23 cellular contexts compared by ENCODE assay signal in the genomic region with DNA sequence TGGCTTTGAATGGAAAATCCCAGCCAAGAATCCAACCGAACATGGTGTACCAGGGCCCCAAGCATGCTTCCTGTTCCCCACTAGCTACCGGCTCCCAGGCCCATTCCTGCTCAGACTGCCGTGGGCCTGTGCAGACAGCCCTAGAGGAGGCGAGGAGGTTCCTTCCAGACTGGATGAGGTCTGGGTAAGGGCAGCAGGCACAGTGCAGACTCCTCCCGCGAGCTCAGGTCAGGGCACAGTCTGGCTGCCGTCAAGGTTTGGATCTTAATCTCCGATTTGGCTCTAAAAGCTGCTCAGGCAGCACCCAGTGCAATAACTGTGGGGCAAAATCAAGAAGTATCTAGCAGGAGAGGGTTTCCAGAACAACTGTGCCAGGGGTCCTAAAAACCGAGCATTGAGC. TPM values are rescaled to one million over a fixed set of nuclear protein-coding genes. Genes with fewer than 3 reads are reported as not detected.
"Had no signal": no experiment of that assay in that cellular context is flagged by ENCODE, and none has a peak within 500 bp of the region (broad histone marks: within the 10 kb centered on the region; RNA-seq: fewer than 3 reads in every experiment).

No MANE protein-coding gene starts in this region.

- H3K27ac ChIP-seq: adrenal gland, ascending aorta, breast epithelium, colonic mucosa, dorsolateral prefrontal cortex, epithelial cell of prostate had no signal

- H3K4me1 ChIP-seq: adrenal gland, ascending aorta, breast epithelium, colonic mucosa had no signal

- H3K9me3 ChIP-seq: adrenal gland, ascending aorta, breast epithelium, colonic mucosa had no signal

- H3K4me3 Mint-ChIP-seq: activated B cell treated with CpG ODN at 0.5 μM for 24 hours; activated CD4-positive, alpha-beta T cell treated with anti-CD3 and anti-CD28 coated beads for 36 hours; activated naive CD8-positive, alpha-beta T cell; activated T-cell treated with anti-CD3 and anti-CD28 coated beads, Interleukin-2, amount 50 U/mL, for 4 hours; natural killer cell treated with Interleukin-12 subunit alpha and Interleukin-12 subunit beta and Interleukin-15 and Interleukin-18, amount 100 ng/mL, for 72 hours had no signal

- H3K4me1 Mint-ChIP-seq: activated B cell treated with CpG ODN at 0.5 μM for 24 hours; activated CD4-positive, alpha-beta T cell treated with anti-CD3 and anti-CD28 coated beads for 36 hours had no signal

- H3K9me3 Mint-ChIP-seq: activated B cell treated with CpG ODN at 0.5 μM for 24 hours; activated T-cell treated with anti-CD3 and anti-CD28 coated beads, Interleukin-2, amount 50 U/mL, for 4 hours; activated T-helper 2 cell treated with anti-CD3 and anti-CD28 coated beads, Interferon-gamma antibody, Interleukin-2, Interleukin-4, amounts not matched to agents 10 μg/mL and 5 μg/mL and 100 μg/mL, durations not matched to agents 14 hours and 24 hours and 36 hours; natural killer cell treated with Interleukin-12 subunit alpha and Interleukin-12 subunit beta and Interleukin-15 and Interleukin-18, amount 100 ng/mL, for 72 hours had no signal

- ATAC-seq: activated CD4-positive, alpha-beta T cell treated with anti-CD3 and anti-CD28 coated beads for 36 hours; activated T-cell treated with anti-CD3 and anti-CD28 coated beads, Interleukin-2, amount 50 U/mL, for 4 hours had no signal

- H3K36me3 Mint-ChIP-seq: activated naive CD8-positive, alpha-beta T cell; natural killer cell treated with Interleukin-12 subunit alpha and Interleukin-12 subunit beta and Interleukin-15 and Interleukin-18, amount 100 ng/mL, for 72 hours had no signal

- H3K36me3 ChIP-seq: adrenal gland, ascending aorta, breast epithelium, colonic mucosa had no signal

- DNase-seq: activated B cell treated with CpG ODN at 0.5 μM for 24 hours; activated CD4-positive, alpha-beta T cell treated with anti-CD3 and anti-CD28 coated beads for 36 hours; activated CD4-positive, alpha-beta T cell treated with anti-CD3 and anti-CD28 coated beads, Interleukin-2, amount 50 U/mL, for 48 hours; activated CD8-positive, alpha-beta memory T cell treated with anti-CD3 and anti-CD28 coated beads, Interleukin-2, amount 50 U/mL, for 48 hours; activated naive CD4-positive, alpha-beta T cell; activated T-cell treated with anti-CD3 and anti-CD28 coated beads, Interleukin-2, amount 50 U/mL, for 4 hours; adrenal gland; colonic mucosa; dorsolateral prefrontal cortex; foreskin fibroblast; stimulated activated CD4-positive, alpha-beta T cell treated with anti-CD3 and anti-CD28 coated beads, Interleukin-2, amount 100 ng/mL, for 48 hours; stimulated activated CD8-positive, alpha-beta memory T cell treated with anti-CD3 and anti-CD28 coated beads, Interleukin-4, amount 100 ng/mL, for 48 hours; stimulated activated naive CD4-positive, alpha-beta T cell; T-helper 1 cell had no signal

- H3K27ac Mint-ChIP-seq: activated B cell treated with CpG ODN at 0.5 μM for 24 hours; activated CD4-positive, alpha-beta T cell treated with anti-CD3 and anti-CD28 coated beads for 36 hours; activated naive CD8-positive, alpha-beta T cell; activated T-helper 2 cell treated with anti-CD3 and anti-CD28 coated beads, Interferon-gamma antibody, Interleukin-2, Interleukin-4, amounts not matched to agents 10 μg/mL and 5 μg/mL and 100 μg/mL, durations not matched to agents 14 hours and 24 hours and 36 hours; natural killer cell treated with Interleukin-12 subunit alpha and Interleukin-12 subunit beta and Interleukin-15 and Interleukin-18, amount 100 ng/mL, for 72 hours had no signal

- H3K27me3 ChIP-seq: adrenal gland, ascending aorta, breast epithelium, colonic mucosa had no signal

- H3K4me3 ChIP-seq: adrenal gland, ascending aorta, breast epithelium, colonic mucosa, dorsolateral prefrontal cortex had no signal

RNA-seq across cellular contexts. Expression of gene TTR, which starts 19.3 kb away (rescaled TPM):
- total RNA-seq: activated B cell treated with CpG ODN at 0.5 μM for 24 hours; activated CD4-positive, alpha-beta T cell treated with anti-CD3 and anti-CD28 coated beads for 36 hours; activated CD8-positive, alpha-beta memory T cell treated with anti-CD3 and anti-CD28 coated beads for 36 hours; activated T-helper 2 cell treated with anti-CD3 and anti-CD28 coated beads, Interferon-gamma antibody, Interleukin-2, Interleukin-4, amounts not matched to agents 10 μg/mL and 5 μg/mL and 100 μg/mL, durations not matched to agents 14 hours and 24 hours and 36 hours; breast epithelium; fibroblast of lung; natural killer cell treated with Interleukin-12 subunit alpha and Interleukin-12 subunit beta and Interleukin-15 and Interleukin-18, amount 100 ng/mL, for 72 hours; urinary bladder had no signal
